9 cellular contexts compared by ENCODE assay signal in genomic region chr6:6546318-6547110, GRCh38. TPM values are rescaled to one million over a fixed set of nuclear protein-coding genes. Genes with fewer than 3 reads are reported as not detected.
DNase-seq lines count a peak whose midpoint lies in the region; ATAC-seq and TF ChIP-seq lines count a peak whose summit lies in the region.
"Had no signal": no experiment of that assay in that cellular context is flagged by ENCODE, and none has a peak within 500 bp of the region (broad histone marks: within the 10 kb centered on the region; RNA-seq: fewer than 3 reads in every experiment).

No MANE protein-coding gene starts in this region.

- TF ChIP-seq CTCF in CD4-positive, alpha-beta T cell (IDR thresholded peaks at IDR 0.05), result no peak
- peak; percentile 54 for TF ChIP-seq CTCF in chondrocyte (IDR thresholded peaks at IDR 0.05)

- peaks cover 5% of the 10 kb centered on the region for H3K4me1 Mint-ChIP-seq in CD4-positive, alpha-beta T cell (ENCODE audit: low read depth)
- peaks cover 12% of the 10 kb centered on the region for H3K4me1 Mint-ChIP-seq in chondrocyte (ENCODE audit: low read depth)
- H3K4me1 Mint-ChIP-seq in stimulated activated memory B cell treated with anti-CD40 and anti-IgM and Interleukin-4, amounts not matched to agents 10 μg/mL and 1 μg/mL and 100 μg/mL, for 72 hours, result peaks cover 21% of the 10 kb centered on the region

- ATAC-seq in CD4-positive, alpha-beta T cell (ENCODE audit: poor library complexity), result peak; percentile 57
- ATAC-seq in GM19351 (IDR thresholded peaks at IDR 0.05; ENCODE audit: unreplicated experiment) (peak; percentile 36), HG03432 (IDR thresholded peaks at IDR 0.05; ENCODE audit: unreplicated experiment) (peak; percentile 58), left lobe of liver (peak; percentile 77)
- ATAC-seq in stimulated activated memory B cell treated with anti-CD40 and anti-IgM and Interleukin-4, amounts not matched to agents 10 μg/mL and 1 μg/mL and 100 μg/mL, for 72 hours, result peak; percentile 77

- CTCF ChIA-PET in CD4-positive, alpha-beta T cell (lab: Charles Lee), result interaction anchor here (0.6 to 1.9 kb wide), 16 partner anchors 9 to 1403 kb away, joined by 3 to 15 read pairs (median 4); no protein-coding TSS in a partner anchor

- H3K27ac Mint-ChIP-seq in CD4-positive, alpha-beta T cell, result no peak overlapping the region
- peak overlapping the region; percentile 37 for H3K27ac Mint-ChIP-seq in chondrocyte (ENCODE audit: unreplicated experiment)
- H3K27ac Mint-ChIP-seq in stimulated activated memory B cell treated with anti-CD40 and anti-IgM and Interleukin-4, amounts not matched to agents 10 μg/mL and 1 μg/mL and 100 μg/mL, for 72 hours, result no peak overlapping the region

- H3K27ac ChIP-seq in CD4-positive, alpha-beta T cell (ENCODE audit: low read depth, low read length), result no peak overlapping the region

- peaks cover 33% of the 10 kb centered on the region for H3K27me3 ChIP-seq in CD4-positive, alpha-beta T cell (ENCODE audit: control insufficient read depth, insufficient read depth, low read length)

- H3K27me3 Mint-ChIP-seq in CD4-positive, alpha-beta T cell, result peaks cover 62% of the 10 kb centered on the region
- peaks cover 36% of the 10 kb centered on the region for H3K27me3 Mint-ChIP-seq in chondrocyte (ENCODE audit: low read depth)
- peaks cover 33% of the 10 kb centered on the region for H3K27me3 Mint-ChIP-seq in stimulated activated memory B cell treated with anti-CD40 and anti-IgM and Interleukin-4, amounts not matched to agents 10 μg/mL and 1 μg/mL and 100 μg/mL, for 72 hours

- POLR2A ChIA-PET in CD4-positive, alpha-beta T cell (lab: Charles Lee), result interaction anchor here (1.4 kb wide), 1 partner anchor 1403 kb away, joined by 7 read pairs; no protein-coding TSS in a partner anchor

- H3K36me3 Mint-ChIP-seq in CD4-positive, alpha-beta T cell (ENCODE audit: low read depth), result no peaks in the 10 kb centered on the region
- H3K36me3 Mint-ChIP-seq in chondrocyte (ENCODE audit: low read depth), result peaks cover 2% of the 10 kb centered on the region
- peaks cover 7% of the 10 kb centered on the region for H3K36me3 Mint-ChIP-seq in stimulated activated memory B cell treated with anti-CD40 and anti-IgM and Interleukin-4, amounts not matched to agents 10 μg/mL and 1 μg/mL and 100 μg/mL, for 72 hours

- intact Hi-C loops in CD4-positive, alpha-beta T cell (cut with DNase I, micrococcal nuclease), result loop anchor here (1.0 to 10.0 kb wide), 3 partner anchors 232 to 1403 kb away; no protein-coding TSS in a partner anchor

- H3K9me3 ChIP-seq in CD4-positive, alpha-beta T cell (ENCODE audit: control insufficient read depth, low read length), result no peaks in the 10 kb centered on the region

- peak overlapping the region; percentile 59 for H3K4me3 Mint-ChIP-seq in CD4-positive, alpha-beta T cell
- H3K4me3 Mint-ChIP-seq in chondrocyte (ENCODE audit: unreplicated experiment), result peak overlapping the region; percentile 67
- peak overlapping the region; percentile 78 for H3K4me3 Mint-ChIP-seq in stimulated activated memory B cell treated with anti-CD40 and anti-IgM and Interleukin-4, amounts not matched to agents 10 μg/mL and 1 μg/mL and 100 μg/mL, for 72 hours

- H3K9me3 Mint-ChIP-seq in CD4-positive, alpha-beta T cell, result no peaks in the 10 kb centered on the region
- peaks cover 9% of the 10 kb centered on the region for H3K9me3 Mint-ChIP-seq in chondrocyte (ENCODE audit: low read depth)
- peaks cover 4% of the 10 kb centered on the region for H3K9me3 Mint-ChIP-seq in stimulated activated memory B cell treated with anti-CD40 and anti-IgM and Interleukin-4, amounts not matched to agents 10 μg/mL and 1 μg/mL and 100 μg/mL, for 72 hours

- DNase-seq in CD4-positive, alpha-beta T cell, result peak in 7 of 10 experiments; percentile 2 to 36 (median 6)
- DNase-seq in T-helper 1 cell (peak in 3 of 5 donors; percentile 2 to 18 (median 6)), chondrocyte (ENCODE audit: low spot score) (no peak), left lobe of liver (ENCODE audit: low spot score) (peak; percentile 48), H4 (ENCODE audit: low spot score) (no peak)

RNA-seq across cellular contexts. Expression of gene LY86, which starts 42.0 kb away (rescaled TPM):
- total RNA-seq in CD4-positive, alpha-beta T cell, result 1 to 10 TPM; 1.3 to 2.1 TPM
- not detected in 3 replicates for total RNA-seq in chondrocyte
- total RNA-seq in left lobe of liver, result 0.63 TPM
- total RNA-seq in H4 (2014; rRNA removed; shearing (Covaris generic)), result not detected in 2 replicates
- total RNA-seq: HT1080 had no signal

Comparison
In these comparisons a context has a peak if more than half of its experiments do, and no peak if none do; other contexts are left out.
1. DNase-seq: peak in CD4-positive, alpha-beta T cell (7 of 10), T-helper 1 cell (3 of 5) and left lobe of liver (single experiment); none in chondrocyte (single experiment) and H4 (single experiment).
2. Peak in every context shown above with its lines, with median percentiles within 50 percentile points of each other: ATAC-seq and H3K4me3 Mint-ChIP-seq.